Comparison of ENCODE assay signal across 20 cellular contexts in the genomic region with DNA sequence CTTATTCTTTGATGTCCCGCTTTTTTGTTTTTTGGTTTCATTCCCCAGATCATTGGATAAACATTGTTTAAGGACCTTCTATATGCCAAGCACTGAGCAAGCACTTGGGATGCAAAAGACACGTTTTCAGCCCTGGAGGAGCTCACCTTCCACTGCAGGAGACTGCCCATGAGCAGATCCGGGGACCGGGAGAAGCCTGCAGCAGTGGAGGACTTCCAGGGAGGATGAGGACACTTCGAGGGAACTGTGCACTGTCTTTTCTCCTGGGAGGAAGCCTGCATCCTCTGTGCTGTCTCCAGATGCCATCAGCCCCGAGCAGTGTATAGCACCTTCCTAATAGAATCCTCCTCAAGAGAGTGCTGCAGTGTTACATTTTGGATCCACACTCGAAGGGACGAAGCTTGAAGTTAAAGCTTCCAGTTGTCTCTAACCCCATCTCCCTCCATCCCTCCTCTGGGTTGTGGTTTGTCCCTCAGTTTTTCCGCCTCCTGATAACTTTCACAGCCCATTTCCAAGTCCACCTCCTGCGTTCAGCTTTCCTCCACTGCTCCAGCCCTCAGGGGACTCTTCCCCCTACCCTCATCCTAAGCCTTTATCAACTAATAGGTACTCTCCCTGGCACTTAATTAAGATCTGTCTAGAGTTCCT. TPM values are rescaled to one million over a fixed set of nuclear protein-coding genes. Genes with fewer than 3 reads are reported as not detected.
"Had no signal": no experiment of that assay in that cellular context is flagged by ENCODE, and none has a peak within 500 bp of the region (broad histone marks: within the 10 kb centered on the region; RNA-seq: fewer than 3 reads in every experiment).

No MANE protein-coding gene starts in this region.

- H3K36me3 ChIP-seq: gastrocnemius medialis, heart left ventricle, lower lobe of right lung, pancreas, sigmoid colon, tibial artery, uterus had no signal

- H3K9me3 ChIP-seq: gastrocnemius medialis, heart left ventricle, lower lobe of right lung, pancreas, sigmoid colon, tibial artery, uterus had no signal

- H3K4me1 ChIP-seq: gastrocnemius medialis, pancreas, uterus had no signal

- ATAC-seq: activated CD8-positive, alpha-beta memory T cell treated with anti-CD3 and anti-CD28 coated beads, Interleukin-2, amount 10 ng/mL, durations not matched to agents 7 days and 5 days; effector memory CD8-positive, alpha-beta T cell; gastrocnemius medialis; heart left ventricle; left colon; lower lobe of right lung; pancreas had no signal

- H3K4me3 ChIP-seq: gastrocnemius medialis, heart left ventricle, lower lobe of right lung, pancreas, sigmoid colon, tibial artery, uterus had no signal

- FAIRE-seq: pancreas had no signal

- DNase-seq: activated CD4-positive, alpha-beta memory T cell treated with anti-CD3 and anti-CD28 coated beads for 36 hours; activated CD4-positive, alpha-beta T cell treated with anti-CD3 and anti-CD28 coated beads for 1 hour; activated CD8-positive, alpha-beta memory T cell treated with anti-CD3 and anti-CD28 coated beads, Interleukin-2, amount 10 ng/mL, durations not matched to agents 7 days and 5 days; activated gamma-delta T cell; activated naive CD8-positive, alpha-beta T cell treated with anti-CD3 and anti-CD28 coated beads, Interleukin-2, amount 10 ng/mL, durations not matched to agents 7 days and 5 days; activated T-cell treated with anti-CD3 and anti-CD28 coated beads, Interleukin-2, amount 50 U/mL, for 48 hours; dermis blood vessel endothelial cell; effector memory CD8-positive, alpha-beta T cell; gastrocnemius medialis; heart left ventricle; left colon; lower lobe of right lung; midbrain; sigmoid colon; stimulated activated CD4-positive, alpha-beta T cell treated with anti-CD3 and anti-CD28 coated beads, Interleukin-12 subunit alpha, Interleukin-12 subunit beta, amount 100 ng/mL, for 4 hours; stimulated activated naive B cell treated with anti-CD40 and anti-IgM and Interleukin-4, amounts not matched to agents 10 μg/mL and 1 μg/mL and 100 μg/mL, for 72 hours; SW 1271; tibial artery; uterus had no signal

- H3K27me3 ChIP-seq: uterus had no signal

- H3K27ac ChIP-seq: gastrocnemius medialis, heart left ventricle, lower lobe of right lung, pancreas, sigmoid colon, tibial artery, uterus had no signal

RNA-seq across cellular contexts. Expression of a gene that starts 5.8 kb away (rescaled TPM):
- total RNA-seq: activated naive CD8-positive, alpha-beta T cell treated with anti-CD3 and anti-CD28 coated beads, Interleukin-2, amount 10 ng/mL, durations not matched to agents 7 days and 5 days; gastrocnemius medialis; lower lobe of right lung had no signal
